Comparison of ENCODE assay signal across 9 cellular contexts in genomic region chr4:6306299-6306698, GRCh38.
"Had no signal": no experiment of that assay in that cellular context is flagged by ENCODE, and none has a peak within 500 bp of the region (broad histone marks: within the 10 kb centered on the region; RNA-seq: fewer than 3 reads in every experiment).

No MANE protein-coding gene starts in this region.

- H3K4me2 ChIP-seq: GM23338, KMS-11 had no signal

- DNase-seq: H7, HFFc6, KBM-7 had no signal

- H3K9ac ChIP-seq: KMS-11 had no signal

- H3K27ac ChIP-seq: KMS-11 had no signal

- ATAC-seq: GM23338, HCT116, HepG2 had no signal

- H3K4me3 ChIP-seq: GM23338, HAP-1 had no signal

- H3K4me3 Mint-ChIP-seq: GM23338, HFFc6, IgD-negative memory B cell had no signal

- H3K4me1 ChIP-seq: HAP-1 had no signal

- H3K36me3 ChIP-seq: HAP-1 had no signal

- H3K4me1 Mint-ChIP-seq: IgD-negative memory B cell had no signal

- H3K27ac Mint-ChIP-seq: GM23338, HFFc6, IgD-negative memory B cell had no signal
